Comparison of ENCODE assay signal across 13 cellular contexts in the genomic region with DNA sequence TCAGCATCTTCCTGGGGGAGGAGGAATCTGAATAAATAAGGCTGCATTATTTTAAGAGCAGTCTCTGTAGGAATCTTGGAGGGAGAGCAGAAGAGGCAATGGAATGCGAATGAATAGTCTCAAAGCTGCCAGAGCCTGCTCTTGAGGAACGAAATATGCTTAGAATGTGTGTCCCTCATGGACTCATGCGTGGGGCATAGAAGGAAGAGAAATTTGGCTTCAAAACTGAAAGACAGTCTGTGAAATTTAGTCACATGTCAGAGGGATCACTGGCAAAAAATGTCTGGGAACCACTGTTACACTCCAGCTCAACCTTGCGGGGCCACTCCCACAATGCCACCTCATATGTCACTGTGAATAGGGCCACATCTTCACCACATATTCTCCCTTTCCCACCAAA.
DNase-seq lines count a peak whose midpoint lies in the region; TF ChIP-seq lines count a peak whose summit lies in the region.
"Had no signal": no experiment of that assay in that cellular context is flagged by ENCODE, and none has a peak within 500 bp of the region (broad histone marks: within the 10 kb centered on the region; RNA-seq: fewer than 3 reads in every experiment).

No MANE protein-coding gene starts in this region.

- no peaks in the 10 kb centered on the region for H3F3A ChIP-seq in MM.1S (ENCODE audit: insufficient read depth, low read length)

- no peak overlapping the region for H3K18ac ChIP-seq in mesenchymal stem cell (ENCODE audit: low read depth in 1 of 2, low read length in 2 of 2)

- peaks cover 3% of the 10 kb centered on the region; the same call in 1 of the 2 replicates for H3K4me1 ChIP-seq in HEK293 (ENCODE audit: control insufficient read depth, insufficient read depth, low read length)
- H3K4me1 ChIP-seq in mesenchymal stem cell (ENCODE audit: control insufficient read depth, insufficient read depth, low read depth, low read length) = peaks cover 13% of the 10 kb centered on the region
- H3K4me1 ChIP-seq in MM.1S (ENCODE audit: low read length) = no peaks in the 10 kb centered on the region
- peaks cover 3% of the 10 kb centered on the region for H3K4me1 ChIP-seq in suprapubic skin
- H3K4me1 ChIP-seq: colonic mucosa had no signal

- no peak overlapping the region for H2BK12ac ChIP-seq in mesenchymal stem cell (ENCODE audit: low read length in 2 of 2)

- no peak overlapping the region for H3K4me3 ChIP-seq in AG04449 (ENCODE audit: low read depth, low read length)
- H3K4me3 ChIP-seq in HEK293 (ENCODE audit: low read depth, low read length) = no peak overlapping the region
- no peak overlapping the region for H3K4me3 ChIP-seq in brain microvascular endothelial cell (ENCODE audit: low read depth, low read length)
- H3K4me3 ChIP-seq in mesenchymal stem cell (ENCODE audit: insufficient read depth in 1 of 2, low read depth in 1 of 2, low read length in 2 of 2) = no peak overlapping the region
- no peak overlapping the region for H3K4me3 ChIP-seq in MM.1S (ENCODE audit: low read length)
- H3K4me3 ChIP-seq in suprapubic skin = no peak overlapping the region
- H3K4me3 ChIP-seq: BLaER1 treated with 17β-estradiol and CSF1 and Interleukin-3, amounts not matched to agents 10 nM and 100 nM; colonic mucosa had no signal

- no peak overlapping the region for H2BK120ac ChIP-seq in mesenchymal stem cell (ENCODE audit: low read depth, low read length)

- no peak overlapping the region for H3K4ac ChIP-seq in mesenchymal stem cell (ENCODE audit: low read depth in 1 of 2, low read length in 2 of 2)

- H4K8ac ChIP-seq in mesenchymal stem cell (ENCODE audit: low read length) = no peak overlapping the region

- H3K36me3 ChIP-seq in HEK293 (ENCODE audit: control insufficient read depth in 2 of 2, insufficient read depth in 1 of 2, low read length in 2 of 2) (no peaks in the 10 kb centered on the region), brain microvascular endothelial cell (replicated peaks) (no peaks in the 10 kb centered on the region), mesenchymal stem cell (ENCODE audit: control insufficient read depth in 1 of 2, insufficient read depth in 2 of 2, low read depth in 1 of 2, low read length in 2 of 2) (no peaks in the 10 kb centered on the region), MM.1S (replicated peaks; ENCODE audit: insufficient read depth, low read length) (no peaks in the 10 kb centered on the region), suprapubic skin (no peaks in the 10 kb centered on the region)
- H3K36me3 ChIP-seq: colonic mucosa had no signal

- no peaks in the 10 kb centered on the region for H3K9me3 ChIP-seq in HEK293 (ENCODE audit: control insufficient read depth, insufficient read depth, low read depth, low read length)
- no peaks in the 10 kb centered on the region for H3K9me3 ChIP-seq in mesenchymal stem cell (ENCODE audit: control insufficient read depth, low read length)
- no peaks in the 10 kb centered on the region for H3K9me3 ChIP-seq in MM.1S (replicated peaks; ENCODE audit: insufficient read depth, low read length)
- no peaks in the 10 kb centered on the region for H3K9me3 ChIP-seq in suprapubic skin
- H3K9me3 ChIP-seq: BLaER1 treated with 17β-estradiol and CSF1 and Interleukin-3, amounts not matched to agents 10 nM and 100 nM; colonic mucosa had no signal

- no peak overlapping the region for H2AK5ac ChIP-seq in mesenchymal stem cell (ENCODE audit: low read length, severe bottlenecking)

- 61% methylated on average over 4 of the region's 4 CpGs for WGBS in mesenchymal stem cell
- 71% methylated on average over 4 of the region's 4 CpGs for WGBS in suprapubic skin

- TF ChIP-seq POLR2A in suprapubic skin (IDR thresholded peaks at IDR 0.05) = no peak

- H2BK15ac ChIP-seq in mesenchymal stem cell (ENCODE audit: low read depth, poor library complexity, severe bottlenecking) = no peak overlapping the region

- H3K27ac ChIP-seq in HEK293 (ENCODE audit: extremely low read depth, low read depth, low read length) (no peak overlapping the region), brain microvascular endothelial cell (peak overlapping the region; percentile 46), mesenchymal stem cell (ENCODE audit: low read length, poor library complexity, severe bottlenecking) (peak overlapping the region; percentile 33), MM.1S (ENCODE audit: low read length) (no peak overlapping the region), suprapubic skin (no peak overlapping the region)
- H3K27ac ChIP-seq: BLaER1 treated with 17β-estradiol and CSF1 and Interleukin-3, amounts not matched to agents 10 nM and 100 nM; colonic mucosa had no signal

- no peaks in the 10 kb centered on the region for H3K9me2 ChIP-seq in MM.1S (replicated peaks; ENCODE audit: insufficient read depth, low read length)

- H2BK5ac ChIP-seq in mesenchymal stem cell (ENCODE audit: low read depth, low read length, poor library complexity, severe bottlenecking) = no peak overlapping the region

- TF ChIP-seq CTCF in AG04449 (IDR thresholded peaks at IDR 0.05; ENCODE audit: insufficient read depth, low read length, missing control alignments) = no peak
- no peak for TF ChIP-seq CTCF in HEK293 (tag by site-specific recombination; IDR thresholded peaks at IDR 0.05)
- TF ChIP-seq CTCF in brain microvascular endothelial cell (IDR thresholded peaks at IDR 0.05; ENCODE audit: low read depth, low read length, missing control alignments) = no peak
- TF ChIP-seq CTCF in MM.1S (IDR thresholded peaks at IDR 0.05; ENCODE audit: low read length) = no peak
- no peak for TF ChIP-seq CTCF in suprapubic skin (IDR thresholded peaks at IDR 0.05)

- POLR2A ChIA-PET in AG04449 (lab: Yijun Ruan, JAX) (interaction anchor here (0.7 kb wide), 1 partner anchor 15 kb away, joined by 3 read pairs; no protein-coding TSS in a partner anchor), HEK293 (lab: Yijun Ruan, JAX) (interaction anchor here (1.4 kb wide), 1 partner anchor 10 kb away, joined by 3 read pairs; no protein-coding TSS in a partner anchor)

- DNase-seq in AG04449 (ENCODE audit: low read depth, low spot score) = peak; percentile 97
- peak; percentile 81 for DNase-seq in brain microvascular endothelial cell
- peak; percentile 30 for DNase-seq in mesenchymal stem cell
- no peak for DNase-seq in MM.1S
- DNase-seq in suprapubic skin (ENCODE audit: low spot score in 2 of 2) = no peak
- no peak for DNase-seq in superior temporal gyrus (ENCODE audit: extremely low spot score)
- no peak for DNase-seq in NCI-H510A (lab: John Stamatoyannopoulos, UW)
- DNase-seq: colonic mucosa, GF-D8, kidney, NCI-H146 had no signal

- H2AFZ ChIP-seq in mesenchymal stem cell (ENCODE audit: low read depth, low read length) (no peak overlapping the region), MM.1S (ENCODE audit: low read length) (no peak overlapping the region)

- TF ChIP-seq EP300 in suprapubic skin (IDR thresholded peaks at IDR 0.05) = no peak

- H3K23ac ChIP-seq in mesenchymal stem cell (ENCODE audit: low read length in 2 of 2) = no peak overlapping the region

- H4K20me1 ChIP-seq in MM.1S (ENCODE audit: insufficient read depth, low read length) = no peaks in the 10 kb centered on the region

- H3K79me2 ChIP-seq in MM.1S (ENCODE audit: low read length) = no peaks in the 10 kb centered on the region

- in situ Hi-C loops in brain microvascular endothelial cell (cut with HindIII; ENCODE audit: low pct_ligation_motif_present, low sequenced_read_pairs) = no loop called here

- CTCF ChIA-PET in AG04449 (lab: Yijun Ruan, JAX) = interaction anchor here (0.7 to 1.6 kb wide), 6 partner anchors 10 to 306 kb away, joined by 3 to 5 read pairs (median 4); no protein-coding TSS in a partner anchor
- CTCF ChIA-PET in HEK293 (lab: Yijun Ruan, JAX) = no interaction called here

- no peak overlapping the region for H3K4me2 ChIP-seq in mesenchymal stem cell (ENCODE audit: low read length, poor library complexity, severe bottlenecking)
- no peak overlapping the region for H3K4me2 ChIP-seq in MM.1S (ENCODE audit: low read depth, low read length)
- H3K4me2 ChIP-seq: BLaER1 treated with 17β-estradiol and CSF1 and Interleukin-3, amounts not matched to agents 10 nM and 100 nM had no signal

- H3K9ac ChIP-seq in mesenchymal stem cell (ENCODE audit: low read length) = no peak overlapping the region
- no peak overlapping the region for H3K9ac ChIP-seq in MM.1S (ENCODE audit: low read length)
- H3K9ac ChIP-seq: BLaER1 treated with 17β-estradiol and CSF1 and Interleukin-3, amounts not matched to agents 10 nM and 100 nM had no signal

- H3K27me3 ChIP-seq in brain microvascular endothelial cell (replicated peaks) (no peaks in the 10 kb centered on the region), mesenchymal stem cell (ENCODE audit: control insufficient read depth in 1 of 2, insufficient read depth in 1 of 2, low read length in 2 of 2) (no peaks in the 10 kb centered on the region), MM.1S (replicated peaks; ENCODE audit: insufficient read depth, low read length) (no peaks in the 10 kb centered on the region), suprapubic skin (no peaks in the 10 kb centered on the region)
- H3K27me3 ChIP-seq: BLaER1 treated with 17β-estradiol and CSF1 and Interleukin-3, amounts not matched to agents 10 nM and 100 nM; colonic mucosa had no signal

- no peak overlapping the region for H3K14ac ChIP-seq in mesenchymal stem cell (ENCODE audit: low read length in 2 of 2)

- H3K79me1 ChIP-seq in mesenchymal stem cell (replicated peaks; ENCODE audit: low read length, poor library complexity, severe bottlenecking) = no peaks in the 10 kb centered on the region

- no peak overlapping the region for H4K91ac ChIP-seq in mesenchymal stem cell (ENCODE audit: low read length)

TF ChIP-seq in HEK293, 187 proteins besides CTCF, POLR2A, EP300 and RAD21:
- peak; percentile 40; the same call in 1 of the 2 replicates for TF ChIP-seq ZBTB20 (tag by site-specific recombination; IDR thresholded peaks at IDR 0.05)
- no peak for TF ChIP-seq ZNF423 (tag by site-specific recombination; IDR thresholded peaks at IDR 0.05)

Comparison
In these comparisons a context has a peak if more than half of its experiments do, and no peak if none do; other contexts are left out.
1. DNase-seq: peak in AG04449 (single experiment), brain microvascular endothelial cell (single experiment) and mesenchymal stem cell (single experiment); none in MM.1S (single experiment), suprapubic skin (0 of 2), superior temporal gyrus (single experiment) and NCI-H510A (single experiment).
2. H3K27ac ChIP-seq: peak in brain microvascular endothelial cell (single experiment) and mesenchymal stem cell (single experiment); none in HEK293 (single experiment), MM.1S (single experiment) and suprapubic skin (single experiment).